In genomic region chr12:116314477-116314876, GRCh38 we compare ENCODE assay signal across 1 cellular context.
TF ChIP-seq lines count a peak whose summit lies in the region.

No MANE protein-coding gene starts in this region.

TF ChIP-seq in H1, 55 proteins besides CTCF, POLR2A, EP300 and RAD21 (continued from another document):
- TF ChIP-seq POU5F1 (IDR thresholded peaks at IDR 0.05; ENCODE audit: low read depth, low read length) (no peak), PHF8 (conservative IDR thresholded peaks at IDR 0.05; ENCODE audit: low read depth, low read length) (no peak), KDM4A (IDR thresholded peaks at IDR 0.05; ENCODE audit: low read depth, low read length, severe bottlenecking) (no peak), CBX5 (IDR thresholded peaks at IDR 0.05; ENCODE audit: low read depth, low read length) (no peak), HDAC2 (IDR thresholded peaks at IDR 0.05; ENCODE audit: borderline replicate concordance in 1 of 2, low read depth in 2 of 2, low read length in 2 of 2) (no peak), ATF2 (IDR thresholded peaks at IDR 0.05; ENCODE audit: low read length) (no peak), JUND (IDR thresholded peaks at IDR 0.05; ENCODE audit: low read length) (no peak)
